Comparison of ENCODE assay signal across 8 cellular contexts in the genomic region with DNA sequence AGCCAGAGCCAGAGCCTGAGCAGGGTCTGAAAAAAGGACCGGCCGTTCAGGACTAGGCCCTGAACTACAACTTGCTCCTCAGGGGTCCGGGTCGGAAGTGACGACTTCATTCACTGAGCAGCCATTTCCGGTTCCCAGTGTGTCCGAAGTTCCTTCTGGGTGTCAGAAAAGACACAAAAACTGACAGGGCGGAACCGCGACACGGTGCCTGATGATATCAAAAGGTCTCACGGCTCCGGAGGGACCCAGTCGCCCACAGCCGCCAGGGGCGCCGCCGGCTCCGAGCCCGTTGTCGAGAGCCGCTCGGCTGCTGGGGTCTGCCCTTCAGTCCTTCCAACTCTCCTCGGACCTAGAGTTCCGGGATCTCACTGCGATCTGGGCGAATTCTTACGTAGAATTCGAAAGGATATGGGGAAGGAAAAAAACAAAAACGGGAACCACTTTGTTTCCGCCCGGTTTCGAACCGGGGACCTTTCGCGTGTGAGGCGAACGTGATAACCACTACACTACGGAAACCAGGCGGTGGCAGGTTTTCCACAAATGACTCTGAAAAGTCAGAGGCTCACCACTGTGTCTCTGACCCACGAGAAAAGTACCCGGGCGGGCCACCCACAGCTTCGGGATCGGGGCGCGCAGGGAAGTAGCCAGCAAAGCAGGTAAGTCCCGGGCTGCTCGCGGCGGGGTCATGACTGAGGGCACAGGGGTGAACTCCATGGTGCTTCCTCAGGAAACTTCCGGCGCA. TPM values are rescaled to one million over a fixed set of nuclear protein-coding genes. Genes with fewer than 3 reads are reported as not detected.
DNase-seq lines count a peak whose midpoint lies in the region; ATAC-seq and TF ChIP-seq lines count a peak whose summit lies in the region.

No MANE protein-coding gene starts in this region.

- CTCF ChIA-PET in PC-9 (lab: Charles Lee): interaction anchor here (0.6 to 1.0 kb wide), 2 partner anchors 17 kb away, joined by 3 read pairs; no protein-coding TSS in a partner anchor

- H3K27ac ChIP-seq in PC-9 (peak overlapping the region; percentile 99), muscle layer of colon (ENCODE audit: low read depth, low read length) (peak overlapping the region; percentile 89)

- peak overlapping the region; percentile 82 for H3K4me2 ChIP-seq in PC-9

- peak; percentile 92 for DNase-seq in DMS53 treated with DMSO at 0.1 percent for 48 hours (lab: John Stamatoyannopoulos, UW; ENCODE audit: unreplicated experiment)
- peak; percentile 80 for DNase-seq in Jurkat, Clone E6-1 (ENCODE audit: low read depth, low spot score)
- DNase-seq in PC-9: peak; percentile 83 to 84
- DNase-seq in activated T-cell treated with anti-CD3 and anti-CD28 coated beads, Interleukin-2, amount 50 U/mL, for 4 hours: peak; percentile 96
- peak; percentile 93 to 95 for DNase-seq in stimulated activated CD8-positive, alpha-beta memory T cell treated with anti-CD3 and anti-CD28 coated beads, Interleukin-7, amount 100 ng/mL, for 1 hour (ENCODE audit: low read depth in 2 of 2)

- H3K9me3 Mint-ChIP-seq in activated T-cell treated with anti-CD3 and anti-CD28 coated beads, Interleukin-2, amount 50 U/mL, for 4 hours: peaks cover 4% of the 10 kb centered on the region

- H3K27me3 ChIP-seq in PC-9 (ENCODE audit: insufficient read depth, low read depth): no peaks in the 10 kb centered on the region
- H3K27me3 ChIP-seq in muscle layer of colon (ENCODE audit: control insufficient read depth in 1 of 2, insufficient read depth in 2 of 2, low read length in 2 of 2): no peaks in the 10 kb centered on the region

- H3K27me3 Mint-ChIP-seq in activated T-cell treated with anti-CD3 and anti-CD28 coated beads, Interleukin-2, amount 50 U/mL, for 4 hours (ENCODE audit: low read depth): peaks cover 5% of the 10 kb centered on the region

- H3K79me2 ChIP-seq in PC-9 (ENCODE audit: low read depth): no peaks in the 10 kb centered on the region

- peaks cover 2% of the 10 kb centered on the region for H3K36me3 Mint-ChIP-seq in activated T-cell treated with anti-CD3 and anti-CD28 coated beads, Interleukin-2, amount 50 U/mL, for 4 hours (ENCODE audit: insufficient read depth)

- H3K4me3 ChIP-seq in Jurkat, Clone E6-1 (ENCODE audit: low read length): peak overlapping the region; percentile 82
- H3K4me3 ChIP-seq in PC-9 (peak overlapping the region; percentile 67), muscle layer of colon (ENCODE audit: low read depth in 1 of 2, low read length in 2 of 2) (peak overlapping the region; percentile 79 to 90)

- no peaks in the 10 kb centered on the region; the same call in 1 of the 2 replicates for H3K9me3 ChIP-seq in PC-9 (ENCODE audit: insufficient read depth, low read depth)
- H3K9me3 ChIP-seq in muscle layer of colon (ENCODE audit: low read length): no peaks in the 10 kb centered on the region

- H2AFZ ChIP-seq in PC-9: peak overlapping the region; percentile 84

- H4K20me1 ChIP-seq in PC-9 (ENCODE audit: insufficient read depth): no peaks in the 10 kb centered on the region

- POLR2A ChIA-PET in PC-9 (lab: Charles Lee; ENCODE audit: unreplicated experiment): interaction anchor here (0.5 kb wide), 1 partner anchor 327 kb away, joined by 5 read pairs; no protein-coding TSS in a partner anchor

- peaks cover 35% of the 10 kb centered on the region for H3K4me1 Mint-ChIP-seq in activated T-cell treated with anti-CD3 and anti-CD28 coated beads, Interleukin-2, amount 50 U/mL, for 4 hours (ENCODE audit: low read depth)

- TF ChIP-seq CTCF in PC-9 (conservative IDR thresholded peaks at IDR 0.05): peak; percentile 59

- peak overlapping the region; percentile 99 for H3K4me3 Mint-ChIP-seq in activated T-cell treated with anti-CD3 and anti-CD28 coated beads, Interleukin-2, amount 50 U/mL, for 4 hours

- intact Hi-C loops in PC-9 (cut with micrococcal nuclease; ENCODE audit: unreplicated experiment): loop anchor here (1.0 to 10.0 kb wide), 4 partner anchors 9 to 345 kb away; partner anchors contain the start of gene DUSP12

- H3K36me3 ChIP-seq in PC-9 (ENCODE audit: low read depth) (no peaks in the 10 kb centered on the region), muscle layer of colon (ENCODE audit: insufficient read depth, low read length) (no peaks in the 10 kb centered on the region)

- H3K9me2 ChIP-seq in PC-9 (ENCODE audit: insufficient read depth): no peaks in the 10 kb centered on the region

- ATAC-seq in GM21619 (IDR thresholded peaks at IDR 0.05; ENCODE audit: unreplicated experiment): peak; percentile 67
- peak; percentile 81 to 85 for ATAC-seq in activated T-cell treated with anti-CD3 and anti-CD28 coated beads, Interleukin-2, amount 50 U/mL, for 4 hours
- peak; percentile 83 for ATAC-seq in esophagus mucosa

- peaks cover 54% of the 10 kb centered on the region for H3F3A ChIP-seq in PC-9 (ENCODE audit: insufficient read depth, low read depth)

- H3K9ac ChIP-seq in muscle layer of colon (ENCODE audit: low read length): peak overlapping the region; percentile 89

- no TSS peak for BruUV-seq in PC-9 (replicated peaks; lab: Mats Ljungman, UMichigan)

- H3K4me1 ChIP-seq in PC-9 (replicated peaks; ENCODE audit: insufficient read depth): peaks cover 44% of the 10 kb centered on the region
- no peaks in the 10 kb centered on the region for H3K4me1 ChIP-seq in muscle layer of colon (ENCODE audit: insufficient read depth, low read length)

RNA-seq across cellular contexts. Expression of gene CFAP126, which starts 31.8 kb away (rescaled TPM):
- not detected for polyA plus RNA-seq in Jurkat, Clone E6-1 (2012; ENCODE audit: insufficient read depth, insufficient read length)
- total RNA-seq in PC-9 (2021) (1.5 TPM in 1 of 2 replicates, not detected in the other), esophagus mucosa (not detected)
- not detected for total RNA-seq in activated T-cell treated with anti-CD3 and anti-CD28 coated beads, Interleukin-2, amount 50 U/mL, for 4 hours

Comparison
In these comparisons a context has a peak if more than half of its experiments do, and no peak if none do; other contexts are left out.
1. Peak in every context shown above with its lines: DNase-seq, ATAC-seq, H3K4me3 ChIP-seq and H3K27ac ChIP-seq.